ENCODE assay signal across 25 cellular contexts in the genomic region with DNA sequence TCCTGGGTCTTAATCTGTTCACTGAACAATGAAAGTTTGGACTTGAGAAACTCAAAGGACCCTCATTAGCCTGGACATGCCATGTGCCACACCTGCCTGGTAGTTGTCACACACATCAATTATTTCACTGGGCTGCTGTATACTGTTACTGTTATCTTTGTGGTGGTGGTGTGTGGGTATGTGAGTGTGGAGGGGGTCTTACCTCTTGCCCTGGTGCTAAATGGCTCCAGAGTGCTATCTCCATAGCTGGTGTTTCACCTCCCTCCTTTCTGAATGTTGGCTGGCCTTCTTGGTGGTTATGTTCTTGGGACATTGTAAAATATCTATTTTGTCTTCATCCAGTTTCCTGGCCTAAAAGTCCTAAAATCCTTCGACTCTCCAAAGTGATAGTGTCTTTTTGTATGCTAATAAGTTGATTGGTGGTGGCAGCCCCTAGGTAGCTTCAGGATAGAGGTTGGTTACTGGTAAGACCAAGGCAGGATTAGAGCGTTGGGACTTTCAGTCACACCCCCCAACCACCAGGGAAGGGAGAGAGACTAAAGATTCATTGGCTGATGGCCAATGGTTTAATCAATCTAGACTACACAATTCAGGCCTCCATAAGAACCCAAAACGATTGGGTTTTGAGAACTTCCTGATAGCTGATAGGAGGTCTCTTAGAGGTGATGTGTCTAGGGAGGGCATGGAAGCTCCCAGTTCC.
"Had no signal": no experiment of that assay in that cellular context is flagged by ENCODE, and none has a peak within 500 bp of the region (broad histone marks: within the 10 kb centered on the region; RNA-seq: fewer than 3 reads in every experiment).

No MANE protein-coding gene starts in this region.

- H3K4me3 Mint-ChIP-seq: natural killer cell; nephron; neural progenitor cell; stimulated activated effector memory CD8-positive, alpha-beta T cell treated with anti-CD3 and anti-CD28 coated beads, Interleukin-12 subunit alpha, Interleukin-12 subunit beta, amount 100 ng/mL, for 72 hours; stimulated activated naive B cell treated with anti-CD40 and anti-IgM and Interleukin-4, amounts not matched to agents 10 μg/mL and 1 μg/mL and 100 μg/mL, for 72 hours; stimulated activated naive CD8-positive, alpha-beta T cell treated with anti-CD3 and anti-CD28 coated beads, Interleukin-15, Interleukin-2, amounts not matched to agents 100 ng/mL and 50 ng/mL, for 24 hours had no signal

- DNase-seq: natural killer cell; occipital lobe; ovary; posterior cingulate gyrus; psoas muscle; right cardiac atrium; right lobe of liver; sigmoid colon; small intestine; stimulated activated CD4-positive, alpha-beta T cell treated with anti-CD3 and anti-CD28 coated beads, Interleukin-15, amount 100 ng/mL, for 24 hours; stimulated activated CD4-positive, alpha-beta T cell treated with anti-CD3 and anti-CD28 coated beads, Interleukin-2, amount 100 ng/mL, for 24 hours; stimulated activated CD4-positive, alpha-beta T cell treated with anti-CD3 and anti-CD28 coated beads, Interleukin-2, amount 100 ng/mL, for 48 hours; stimulated activated CD4-positive, alpha-beta T cell treated with anti-CD3 and anti-CD28 coated beads, Interleukin-4, amount 100 ng/mL, for 24 hours; stimulated activated naive B cell treated with anti-CD40 and anti-IgM and Interleukin-4, amounts not matched to agents 10 μg/mL and 1 μg/mL and 100 μg/mL, for 72 hours; stimulated activated naive CD4-positive, alpha-beta T cell treated with Interleukin-2 at 50 U/mL for 16 hours; stomach; thyroid gland; trophoblast cell; upper lobe of left lung; uterus had no signal

- H3K4me1 Mint-ChIP-seq: natural killer cell; nephron; stimulated activated effector memory CD8-positive, alpha-beta T cell treated with anti-CD3 and anti-CD28 coated beads, Interleukin-12 subunit alpha, Interleukin-12 subunit beta, amount 100 ng/mL, for 72 hours; stimulated activated naive B cell treated with anti-CD40 and anti-IgM and Interleukin-4, amounts not matched to agents 10 μg/mL and 1 μg/mL and 100 μg/mL, for 72 hours had no signal

- H3K27ac Mint-ChIP-seq: natural killer cell; nephron; neural progenitor cell; progenitor cell of endocrine pancreas; stimulated activated effector memory CD8-positive, alpha-beta T cell treated with anti-CD3 and anti-CD28 coated beads, Interleukin-12 subunit alpha, Interleukin-12 subunit beta, amount 100 ng/mL, for 72 hours; stimulated activated naive B cell treated with anti-CD40 and anti-IgM and Interleukin-4, amounts not matched to agents 10 μg/mL and 1 μg/mL and 100 μg/mL, for 72 hours; stimulated activated naive CD8-positive, alpha-beta T cell treated with anti-CD3 and anti-CD28 coated beads, Interleukin-15, Interleukin-2, amounts not matched to agents 100 ng/mL and 50 ng/mL, for 24 hours had no signal

- H3K27me3 Mint-ChIP-seq: stimulated activated naive CD8-positive, alpha-beta T cell treated with anti-CD3 and anti-CD28 coated beads, Interleukin-15, Interleukin-2, amounts not matched to agents 100 ng/mL and 50 ng/mL, for 24 hours had no signal

- H3K9me3 Mint-ChIP-seq: natural killer cell, nephron had no signal

- H3K36me3 Mint-ChIP-seq: natural killer cell; neural progenitor cell; stimulated activated effector memory CD8-positive, alpha-beta T cell treated with anti-CD3 and anti-CD28 coated beads, Interleukin-12 subunit alpha, Interleukin-12 subunit beta, amount 100 ng/mL, for 72 hours; stimulated activated naive B cell treated with anti-CD40 and anti-IgM and Interleukin-4, amounts not matched to agents 10 μg/mL and 1 μg/mL and 100 μg/mL, for 72 hours had no signal
